ENCODE assay signal across 1 cellular context in the genomic region with DNA sequence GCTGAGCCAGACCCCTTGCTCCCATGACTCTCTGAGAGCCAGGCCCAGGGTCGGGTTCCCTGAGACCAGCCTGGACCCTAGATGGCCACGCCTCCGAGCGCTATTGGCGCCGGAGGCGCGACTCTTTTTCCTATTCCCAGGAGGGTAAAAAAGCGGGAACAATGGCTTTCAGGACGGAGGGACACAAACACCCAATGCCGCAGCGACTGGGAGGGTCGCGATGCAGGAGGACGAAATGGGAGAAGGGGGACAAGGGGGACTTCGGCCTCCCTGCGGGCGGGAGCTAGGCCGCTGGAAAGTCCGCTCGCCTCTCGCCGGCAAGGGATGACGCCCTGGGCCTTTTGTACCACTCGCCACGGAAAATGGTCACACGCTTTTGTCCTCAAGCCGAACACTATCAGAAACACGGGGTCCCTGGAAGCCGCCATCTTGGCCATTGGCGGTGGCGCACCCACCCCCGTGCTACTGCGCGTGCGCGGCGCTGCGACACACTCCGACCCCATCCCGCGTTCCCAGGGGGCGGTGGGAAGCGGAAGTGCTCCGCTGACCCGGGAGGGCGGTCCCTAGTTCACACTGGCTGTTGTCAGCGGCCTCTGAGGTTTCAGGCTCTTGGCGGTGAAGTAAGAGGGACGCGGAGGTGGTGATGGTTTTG.
A peak's percentile ranks its signal among the peaks of the same experiment; 100 is the strongest.
TF ChIP-seq lines count a peak whose summit lies in the region.

No MANE protein-coding gene starts in this region.

TF ChIP-seq in HEK293, 187 proteins besides CTCF, POLR2A, EP300 and RAD21 (continued from another document and continues in another):
- no peak for TF ChIP-seq ZNF146 (tag by site-specific recombination; IDR thresholded peaks at IDR 0.05)
- TF ChIP-seq, protein P1, sequence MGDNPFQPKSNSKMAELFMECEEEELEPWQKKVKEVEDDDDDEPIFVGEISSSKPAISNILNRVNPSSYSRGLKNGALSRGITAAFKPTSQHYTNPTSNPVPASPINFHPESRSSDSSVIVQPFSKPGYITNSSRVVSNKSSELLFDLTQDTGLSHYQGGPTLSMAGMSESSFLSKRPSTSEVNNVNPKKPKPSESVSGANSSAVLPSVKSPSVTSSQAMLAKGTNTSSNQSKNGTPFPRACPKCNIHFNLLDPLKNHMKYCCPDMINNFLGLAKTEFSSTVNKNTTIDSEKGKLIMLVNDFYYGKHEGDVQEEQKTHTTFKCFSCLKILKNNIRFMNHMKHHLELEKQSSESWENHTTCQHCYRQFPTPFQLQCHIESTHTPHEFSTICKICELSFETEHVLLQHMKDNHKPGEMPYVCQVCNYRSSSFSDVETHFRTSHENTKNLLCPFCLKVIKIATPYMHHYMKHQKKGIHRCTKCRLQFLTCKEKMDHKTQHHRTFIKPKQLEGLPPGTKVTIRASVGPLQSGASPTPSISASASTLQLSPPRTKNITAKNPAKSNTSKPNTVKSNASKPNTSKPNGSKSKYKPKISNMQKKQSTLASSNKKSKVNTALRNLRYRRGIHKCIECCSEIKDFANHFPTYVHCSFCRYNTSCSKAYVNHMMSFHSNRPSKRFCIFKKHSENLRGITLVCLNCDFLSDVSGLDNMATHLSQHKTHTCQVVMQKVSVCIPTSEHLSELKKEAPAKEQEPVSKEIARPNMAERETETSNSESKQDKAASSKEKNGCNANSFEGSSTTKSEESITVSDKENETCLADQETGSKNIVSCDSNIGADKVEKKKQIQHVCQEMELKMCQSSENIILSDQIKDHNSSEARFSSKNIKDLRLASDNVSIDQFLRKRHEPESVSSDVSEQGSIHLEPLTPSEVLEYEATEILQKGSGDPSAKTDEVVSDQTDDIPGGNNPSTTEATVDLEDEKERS (tag by site-specific recombination; IDR thresholded peaks at IDR 0.05) = no peak
- TF ChIP-seq, protein P2, sequence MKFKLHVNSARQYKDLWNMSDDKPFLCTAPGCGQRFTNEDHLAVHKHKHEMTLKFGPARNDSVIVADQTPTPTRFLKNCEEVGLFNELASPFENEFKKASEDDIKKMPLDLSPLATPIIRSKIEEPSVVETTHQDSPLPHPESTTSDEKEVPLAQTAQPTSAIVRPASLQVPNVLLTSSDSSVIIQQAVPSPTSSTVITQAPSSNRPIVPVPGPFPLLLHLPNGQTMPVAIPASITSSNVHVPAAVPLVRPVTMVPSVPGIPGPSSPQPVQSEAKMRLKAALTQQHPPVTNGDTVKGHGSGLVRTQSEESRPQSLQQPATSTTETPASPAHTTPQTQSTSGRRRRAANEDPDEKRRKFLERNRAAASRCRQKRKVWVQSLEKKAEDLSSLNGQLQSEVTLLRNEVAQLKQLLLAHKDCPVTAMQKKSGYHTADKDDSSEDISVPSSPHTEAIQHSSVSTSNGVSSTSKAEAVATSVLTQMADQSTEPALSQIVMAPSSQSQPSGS (tag by site-specific recombination; IDR thresholded peaks at IDR 0.05; ENCODE audit: low read depth) = no peak
- TF ChIP-seq ZNF121 (tag by site-specific recombination; IDR thresholded peaks at IDR 0.05) = no peak
- TF ChIP-seq, protein P3, sequence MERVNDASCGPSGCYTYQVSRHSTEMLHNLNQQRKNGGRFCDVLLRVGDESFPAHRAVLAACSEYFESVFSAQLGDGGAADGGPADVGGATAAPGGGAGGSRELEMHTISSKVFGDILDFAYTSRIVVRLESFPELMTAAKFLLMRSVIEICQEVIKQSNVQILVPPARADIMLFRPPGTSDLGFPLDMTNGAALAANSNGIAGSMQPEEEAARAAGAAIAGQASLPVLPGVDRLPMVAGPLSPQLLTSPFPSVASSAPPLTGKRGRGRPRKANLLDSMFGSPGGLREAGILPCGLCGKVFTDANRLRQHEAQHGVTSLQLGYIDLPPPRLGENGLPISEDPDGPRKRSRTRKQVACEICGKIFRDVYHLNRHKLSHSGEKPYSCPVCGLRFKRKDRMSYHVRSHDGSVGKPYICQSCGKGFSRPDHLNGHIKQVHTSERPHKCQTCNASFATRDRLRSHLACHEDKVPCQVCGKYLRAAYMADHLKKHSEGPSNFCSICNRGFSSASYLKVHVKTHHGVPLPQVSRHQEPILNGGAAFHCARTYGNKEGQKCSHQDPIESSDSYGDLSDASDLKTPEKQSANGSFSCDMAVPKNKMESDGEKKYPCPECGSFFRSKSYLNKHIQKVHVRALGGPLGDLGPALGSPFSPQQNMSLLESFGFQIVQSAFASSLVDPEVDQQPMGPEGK (tag by site-specific recombination; IDR thresholded peaks at IDR 0.05) = peak; percentile 53; the same call in 1 of the 2 replicates
- TF ChIP-seq ZNF311 (tag by site-specific recombination; IDR thresholded peaks at IDR 0.05; ENCODE audit: borderline replicate concordance) = no peak
- TF ChIP-seq EGR2 (tag by site-specific recombination; IDR thresholded peaks at IDR 0.05; ENCODE audit: low read depth) = no peak; the same call in 1 of the 2 replicates
- TF ChIP-seq ZNF558 (tag by site-specific recombination; IDR thresholded peaks at IDR 0.05) = no peak
- no peak for TF ChIP-seq MZF1 (tag by site-specific recombination; IDR thresholded peaks at IDR 0.05; ENCODE audit: borderline replicate concordance)
- TF ChIP-seq, protein P4, sequence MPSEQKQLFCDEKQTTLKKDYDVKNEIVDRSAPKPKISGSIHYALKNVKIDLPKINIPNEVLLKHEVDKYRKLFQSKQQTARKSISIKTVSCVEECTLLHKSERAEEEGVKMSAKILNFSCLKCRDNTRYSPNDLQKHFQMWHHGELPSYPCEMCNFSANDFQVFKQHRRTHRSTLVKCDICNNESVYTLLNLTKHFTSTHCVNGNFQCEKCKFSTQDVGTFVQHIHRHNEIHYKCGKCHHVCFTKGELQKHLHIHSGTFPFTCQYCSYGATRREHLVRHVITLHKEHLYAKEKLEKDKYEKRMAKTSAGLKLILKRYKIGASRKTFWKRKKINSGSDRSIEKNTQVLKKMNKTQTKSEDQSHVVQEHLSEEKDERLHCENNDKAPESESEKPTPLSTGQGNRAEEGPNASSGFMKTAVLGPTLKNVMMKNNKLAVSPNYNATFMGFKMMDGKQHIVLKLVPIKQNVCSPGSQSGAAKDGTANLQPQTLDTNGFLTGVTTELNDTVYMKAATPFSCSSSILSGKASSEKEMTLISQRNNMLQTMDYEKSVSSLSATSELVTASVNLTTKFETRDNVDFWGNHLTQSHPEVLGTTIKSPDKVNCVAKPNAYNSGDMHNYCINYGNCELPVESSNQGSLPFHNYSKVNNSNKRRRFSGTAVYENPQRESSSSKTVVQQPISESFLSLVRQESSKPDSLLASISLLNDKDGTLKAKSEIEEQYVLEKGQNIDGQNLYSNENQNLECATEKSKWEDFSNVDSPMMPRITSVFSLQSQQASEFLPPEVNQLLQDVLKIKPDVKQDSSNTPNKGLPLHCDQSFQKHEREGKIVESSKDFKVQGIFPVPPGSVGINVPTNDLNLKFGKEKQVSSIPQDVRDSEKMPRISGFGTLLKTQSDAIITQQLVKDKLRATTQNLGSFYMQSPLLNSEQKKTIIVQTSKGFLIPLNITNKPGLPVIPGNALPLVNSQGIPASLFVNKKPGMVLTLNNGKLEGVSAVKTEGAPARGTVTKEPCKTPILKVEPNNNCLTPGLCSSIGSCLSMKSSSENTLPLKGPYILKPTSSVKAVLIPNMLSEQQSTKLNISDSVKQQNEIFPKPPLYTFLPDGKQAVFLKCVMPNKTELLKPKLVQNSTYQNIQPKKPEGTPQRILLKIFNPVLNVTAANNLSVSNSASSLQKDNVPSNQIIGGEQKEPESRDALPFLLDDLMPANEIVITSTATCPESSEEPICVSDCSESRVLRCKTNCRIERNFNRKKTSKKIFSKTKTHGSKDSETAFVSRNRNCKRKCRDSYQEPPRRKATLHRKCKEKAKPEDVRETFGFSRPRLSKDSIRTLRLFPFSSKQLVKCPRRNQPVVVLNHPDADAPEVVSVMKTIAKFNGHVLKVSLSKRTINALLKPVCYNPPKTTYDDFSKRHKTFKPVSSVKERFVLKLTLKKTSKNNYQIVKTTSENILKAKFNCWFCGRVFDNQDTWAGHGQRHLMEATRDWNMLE (tag by site-specific recombination; conservative IDR thresholded peaks at IDR 0.05; ENCODE audit: low read depth) = peak; percentile 62
- TF ChIP-seq GLI2 (tag by site-specific recombination; IDR thresholded peaks at IDR 0.05; ENCODE audit: borderline replicate concordance, low read depth) = no peak
- no peak for TF ChIP-seq ZNF624 (tag by site-specific recombination; IDR thresholded peaks at IDR 0.05)
- TF ChIP-seq, protein P5, sequence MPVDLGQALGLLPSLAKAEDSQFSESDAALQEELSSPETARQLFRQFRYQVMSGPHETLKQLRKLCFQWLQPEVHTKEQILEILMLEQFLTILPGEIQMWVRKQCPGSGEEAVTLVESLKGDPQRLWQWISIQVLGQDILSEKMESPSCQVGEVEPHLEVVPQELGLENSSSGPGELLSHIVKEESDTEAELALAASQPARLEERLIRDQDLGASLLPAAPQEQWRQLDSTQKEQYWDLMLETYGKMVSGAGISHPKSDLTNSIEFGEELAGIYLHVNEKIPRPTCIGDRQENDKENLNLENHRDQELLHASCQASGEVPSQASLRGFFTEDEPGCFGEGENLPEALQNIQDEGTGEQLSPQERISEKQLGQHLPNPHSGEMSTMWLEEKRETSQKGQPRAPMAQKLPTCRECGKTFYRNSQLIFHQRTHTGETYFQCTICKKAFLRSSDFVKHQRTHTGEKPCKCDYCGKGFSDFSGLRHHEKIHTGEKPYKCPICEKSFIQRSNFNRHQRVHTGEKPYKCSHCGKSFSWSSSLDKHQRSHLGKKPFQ (tag by site-specific recombination; IDR thresholded peaks at IDR 0.05) = peak; percentile 98
- TF ChIP-seq, protein P6, sequence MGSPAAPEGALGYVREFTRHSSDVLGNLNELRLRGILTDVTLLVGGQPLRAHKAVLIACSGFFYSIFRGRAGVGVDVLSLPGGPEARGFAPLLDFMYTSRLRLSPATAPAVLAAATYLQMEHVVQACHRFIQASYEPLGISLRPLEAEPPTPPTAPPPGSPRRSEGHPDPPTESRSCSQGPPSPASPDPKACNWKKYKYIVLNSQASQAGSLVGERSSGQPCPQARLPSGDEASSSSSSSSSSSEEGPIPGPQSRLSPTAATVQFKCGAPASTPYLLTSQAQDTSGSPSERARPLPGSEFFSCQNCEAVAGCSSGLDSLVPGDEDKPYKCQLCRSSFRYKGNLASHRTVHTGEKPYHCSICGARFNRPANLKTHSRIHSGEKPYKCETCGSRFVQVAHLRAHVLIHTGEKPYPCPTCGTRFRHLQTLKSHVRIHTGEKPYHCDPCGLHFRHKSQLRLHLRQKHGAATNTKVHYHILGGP (tag by site-specific recombination; IDR thresholded peaks at IDR 0.05) = no peak
- no peak for TF ChIP-seq BCL11B (tag by site-specific recombination; IDR thresholded peaks at IDR 0.05; ENCODE audit: low read depth)
- no peak for TF ChIP-seq ZNF423 (tag by site-specific recombination; IDR thresholded peaks at IDR 0.05)
- no peak for TF ChIP-seq ZNF302 (tag by site-specific recombination; IDR thresholded peaks at IDR 0.05; ENCODE audit: low read depth)
- TF ChIP-seq ZNF707 (tag by site-specific recombination; IDR thresholded peaks at IDR 0.05) = no peak
- TF ChIP-seq ZNF785 (tag by site-specific recombination; IDR thresholded peaks at IDR 0.05) = no peak
- TF ChIP-seq ZFP3 (tag by site-specific recombination; IDR thresholded peaks at IDR 0.05; ENCODE audit: low read depth) = no peak
- TF ChIP-seq ZNF140 (tag by site-specific recombination; IDR thresholded peaks at IDR 0.05) = no peak
- TF ChIP-seq ZXDB (tag by site-specific recombination; IDR thresholded peaks at IDR 0.05) = peak; percentile 37
- TF ChIP-seq YY1 (tag by site-specific recombination; IDR thresholded peaks at IDR 0.05) = peak; percentile 43; the same call in 1 of the 2 replicates
- no peak for TF ChIP-seq KLF8 (tag by site-specific recombination; IDR thresholded peaks at IDR 0.05)
- TF ChIP-seq YY2 (tag by site-specific recombination; IDR thresholded peaks at IDR 0.05) = peak; percentile 76
- no peak for TF ChIP-seq ZNF548 (tag by site-specific recombination; IDR thresholded peaks at IDR 0.05)
- TF ChIP-seq ZNF114 (tag by site-specific recombination; IDR thresholded peaks at IDR 0.05) = no peak
- TF ChIP-seq ZSCAN30 (tag by site-specific recombination; IDR thresholded peaks at IDR 0.05) = no peak
- TF ChIP-seq, protein P7, sequence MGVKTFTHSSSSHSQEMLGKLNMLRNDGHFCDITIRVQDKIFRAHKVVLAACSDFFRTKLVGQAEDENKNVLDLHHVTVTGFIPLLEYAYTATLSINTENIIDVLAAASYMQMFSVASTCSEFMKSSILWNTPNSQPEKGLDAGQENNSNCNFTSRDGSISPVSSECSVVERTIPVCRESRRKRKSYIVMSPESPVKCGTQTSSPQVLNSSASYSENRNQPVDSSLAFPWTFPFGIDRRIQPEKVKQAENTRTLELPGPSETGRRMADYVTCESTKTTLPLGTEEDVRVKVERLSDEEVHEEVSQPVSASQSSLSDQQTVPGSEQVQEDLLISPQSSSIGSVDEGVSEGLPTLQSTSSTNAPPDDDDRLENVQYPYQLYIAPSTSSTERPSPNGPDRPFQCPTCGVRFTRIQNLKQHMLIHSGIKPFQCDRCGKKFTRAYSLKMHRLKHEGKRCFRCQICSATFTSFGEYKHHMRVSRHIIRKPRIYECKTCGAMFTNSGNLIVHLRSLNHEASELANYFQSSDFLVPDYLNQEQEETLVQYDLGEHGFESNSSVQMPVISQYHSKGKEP (tag by site-specific recombination; IDR thresholded peaks at IDR 0.05) = no peak
- TF ChIP-seq ZFP69B (tag by site-specific recombination; IDR thresholded peaks at IDR 0.05) = no peak
- TF ChIP-seq SP2 (tag by site-specific recombination; IDR thresholded peaks at IDR 0.05) = peak; percentile 78
- no peak for TF ChIP-seq ZNF830 (tag by site-specific recombination; IDR thresholded peaks at IDR 0.05; ENCODE audit: low read depth)
- no peak for TF ChIP-seq ZNF777 (tag by site-specific recombination; IDR thresholded peaks at IDR 0.05; ENCODE audit: borderline replicate concordance)
- no peak for TF ChIP-seq ZFP37 (tag by site-specific recombination; IDR thresholded peaks at IDR 0.05)
- TF ChIP-seq, protein P8, sequence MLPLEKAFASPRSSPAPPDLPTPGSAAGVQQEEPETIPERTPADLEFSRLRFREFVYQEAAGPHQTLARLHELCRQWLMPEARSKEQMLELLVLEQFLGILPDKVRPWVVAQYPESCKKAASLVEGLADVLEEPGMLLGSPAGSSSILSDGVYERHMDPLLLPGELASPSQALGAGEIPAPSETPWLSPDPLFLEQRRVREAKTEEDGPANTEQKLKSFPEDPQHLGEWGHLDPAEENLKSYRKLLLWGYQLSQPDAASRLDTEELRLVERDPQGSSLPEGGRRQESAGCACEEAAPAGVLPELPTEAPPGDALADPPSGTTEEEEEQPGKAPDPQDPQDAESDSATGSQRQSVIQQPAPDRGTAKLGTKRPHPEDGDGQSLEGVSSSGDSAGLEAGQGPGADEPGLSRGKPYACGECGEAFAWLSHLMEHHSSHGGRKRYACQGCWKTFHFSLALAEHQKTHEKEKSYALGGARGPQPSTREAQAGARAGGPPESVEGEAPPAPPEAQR (tag by site-specific recombination; IDR thresholded peaks at IDR 0.05) = no peak
- no peak for TF ChIP-seq OSR2 (tag by site-specific recombination; IDR thresholded peaks at IDR 0.05)
- TF ChIP-seq ZNF133 (tag by site-specific recombination; IDR thresholded peaks at IDR 0.05) = no peak
- no peak for TF ChIP-seq ZNF48 (tag by site-specific recombination; IDR thresholded peaks at IDR 0.05)
- no peak for TF ChIP-seq ZNF223 (tag by site-specific recombination; IDR thresholded peaks at IDR 0.05)
- TF ChIP-seq ZNF514 (tag by site-specific recombination; IDR thresholded peaks at IDR 0.05) = no peak
- TF ChIP-seq ZNF248 (tag by site-specific recombination; IDR thresholded peaks at IDR 0.05) = no peak
- TF ChIP-seq SETDB1 (IDR thresholded peaks at IDR 0.05; ENCODE audit: insufficient read length, low read length) = no peak
- no peak for TF ChIP-seq ZNF843 (tag by site-specific recombination; IDR thresholded peaks at IDR 0.05)
- TF ChIP-seq ZNF555 (tag by site-specific recombination; conservative IDR thresholded peaks at IDR 0.05) = no peak
- no peak for TF ChIP-seq TRIM28 (IDR thresholded peaks at IDR 0.05; ENCODE audit: borderline replicate concordance, low read length)
- no peak for TF ChIP-seq ZNF37A (tag by site-specific recombination; IDR thresholded peaks at IDR 0.05)
- TF ChIP-seq ZNF354C (tag by site-specific recombination; IDR thresholded peaks at IDR 0.05; ENCODE audit: borderline replicate concordance, low read depth) = no peak
